Comparison of ENCODE assay signal across 8 cellular contexts in the genomic region with DNA sequence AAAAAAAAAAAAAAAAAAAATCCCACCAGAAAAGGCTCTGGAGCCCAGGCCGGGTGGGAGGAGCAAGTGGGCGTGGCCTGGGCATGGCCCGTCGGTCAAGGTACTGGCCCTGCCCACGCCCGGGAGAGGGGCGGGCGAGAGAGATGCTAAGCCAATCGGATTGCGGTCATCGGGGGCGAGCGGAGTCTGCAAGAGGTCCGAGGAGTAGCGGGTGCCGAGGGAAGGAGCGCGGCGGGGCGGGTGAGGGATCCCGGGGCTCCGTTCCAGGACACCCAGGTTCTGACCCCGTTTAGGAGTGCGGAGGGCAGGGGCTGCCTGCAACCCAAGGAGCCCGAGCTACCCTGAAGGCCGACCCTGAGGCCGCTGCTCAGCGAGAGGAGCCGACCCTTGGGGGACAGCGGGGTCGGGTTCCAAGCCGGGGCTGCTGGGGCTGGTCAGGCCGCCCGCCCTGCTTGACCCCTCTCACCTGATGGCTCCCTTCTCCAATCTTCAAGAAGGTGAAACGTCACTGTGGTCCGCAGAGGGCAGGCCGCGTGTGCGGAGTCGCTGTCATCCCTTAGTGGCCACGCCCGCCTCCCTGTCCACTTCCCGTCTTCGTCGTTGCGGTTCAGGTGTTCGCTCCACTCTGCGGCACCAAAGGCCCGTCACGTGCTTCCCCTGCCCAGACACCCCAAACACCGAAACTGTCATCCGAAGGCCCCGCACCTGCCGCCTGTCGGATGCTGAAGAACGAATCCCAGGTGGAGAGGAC. TPM values are rescaled to one million over a fixed set of nuclear protein-coding genes. Genes with fewer than 3 reads are reported as not detected.
A peak's percentile ranks its signal among the peaks of the same experiment; 100 is the strongest.
DNase-seq lines count a peak whose midpoint lies in the region; ATAC-seq and TF ChIP-seq lines count a peak whose summit lies in the region.

No MANE protein-coding gene starts in this region.

- ATAC-seq in Panc1, result peak; percentile 98
- ATAC-seq in GM19397 (IDR thresholded peaks at IDR 0.05; ENCODE audit: unreplicated experiment), result no peak

- POLR2A ChIA-PET in Panc1 (lab: Charles Lee), result no interaction called here

- peaks cover 12% of the 10 kb centered on the region for H3K4me1 Mint-ChIP-seq in HFFc6 (ENCODE audit: low read depth)

- TF ChIP-seq CTCF in HFFc6 (IDR thresholded peaks at IDR 0.05), result no peak
- no peak for TF ChIP-seq CTCF in Panc1 (IDR thresholded peaks at IDR 0.05)

- no peaks in the 10 kb centered on the region for H3K36me3 ChIP-seq in Panc1 (ENCODE audit: control insufficient read depth, insufficient read depth, low read length)

- peak overlapping the region; percentile 63 for H3K4me3 Mint-ChIP-seq in HFFc6

- H3K9me3 Mint-ChIP-seq in HFFc6, result no peaks in the 10 kb centered on the region

- H3K27me3 ChIP-seq in Panc1 (ENCODE audit: control insufficient read depth, insufficient read depth, low read length), result no peaks in the 10 kb centered on the region

- DNase-seq in C1 segment of cervical spinal cord (lab: John Stamatoyannopoulos, UW), result peak in 8 of 14 donors; percentile 18 to 95 (median 60)
- peak; percentile 35 for DNase-seq in HFFc6
- no peak for DNase-seq in Panc1 (ENCODE audit: low read depth, low spot score)
- peak; percentile 79 for DNase-seq in activated naive CD4-positive, alpha-beta T cell treated with Interleukin-2 at 50 U/mL for 16 hours
- peak; percentile 60 for DNase-seq in globus pallidus (ENCODE audit: low spot score)
- DNase-seq in occipital lobe (lab: John Stamatoyannopoulos, UW), result peak; percentile 63
- peak; percentile 30 for DNase-seq in stromal cell of bone marrow (ENCODE audit: low read depth)

- H3K27ac ChIP-seq in Panc1 (ENCODE audit: low read length), result no peak overlapping the region

- BruUV-seq in Panc1 (replicated peaks; lab: Mats Ljungman, UMichigan), result no TSS peak

- peak overlapping the region; percentile 54 to 59 for H3K4me3 ChIP-seq in Panc1 (ENCODE audit: low read depth in 2 of 2, low read length in 2 of 2)

- peaks cover 1% of the 10 kb centered on the region; the same call in 1 of the 2 replicates for H3K27me3 Mint-ChIP-seq in HFFc6 (ENCODE audit: insufficient read depth)

- no peaks in the 10 kb centered on the region for H3K36me3 Mint-ChIP-seq in HFFc6 (ENCODE audit: low read depth)

- H3K27ac Mint-ChIP-seq in HFFc6, result no peak overlapping the region

- CTCF ChIA-PET in Panc1 (lab: Charles Lee), result no interaction called here

- no peaks in the 10 kb centered on the region for H3K4me1 ChIP-seq in Panc1 (ENCODE audit: control insufficient read depth, insufficient read depth, low read length)

- H3K9me3 ChIP-seq in Panc1 (ENCODE audit: control insufficient read depth, insufficient read depth, low read depth, low read length), result no peaks in the 10 kb centered on the region

- intact Hi-C loops in Panc1 (cut with micrococcal nuclease; ENCODE audit: unreplicated experiment), result no loop called here

- in situ Hi-C loops in Panc1 (cut with HindIII; ENCODE audit: low pct_unique_long_range_greater_than_20kb, low sequenced_read_pairs), result no loop called here

RNA-seq across cellular contexts. Expression of gene TAB1, which starts 11.1 kb away (rescaled TPM):
- 10 to 100 TPM; 16.0 to 21.2 (median 17.8) TPM for total RNA-seq in HFFc6 (2021; fragmentation: NEBNext Ultra II Directional; extraction: Animal tissue kit (Norgen Biotek cat#: 25700))
- total RNA-seq in Panc1 (2021; ENCODE audit: unreplicated experiment), result 18.9 TPM
- 20.9 TPM for polyA plus RNA-seq in Panc1 (2012; ENCODE audit: insufficient read length)
- total RNA-seq in occipital lobe, result 15.4 TPM

RNA-seq across cellular contexts. Expression of gene SYNGR1, which starts 38.6 kb away (rescaled TPM):
- total RNA-seq in HFFc6 (2021; fragmentation: NEBNext Ultra II Directional; extraction: Animal tissue kit (Norgen Biotek cat#: 25700)), result 10 to 100 TPM; 16.0 to 20.2 (median 18.5) TPM
- total RNA-seq in Panc1 (2021; ENCODE audit: unreplicated experiment) (17.8 TPM), occipital lobe (63.9 TPM)
- 47.0 TPM for polyA plus RNA-seq in Panc1 (2012; ENCODE audit: insufficient read length)
